19 cellular contexts compared by ENCODE assay signal in genomic region chr7:133919810-133920209, GRCh38.
DNase-seq lines count a peak whose midpoint lies in the region; ATAC-seq, FAIRE-seq and TF ChIP-seq lines count a peak whose summit lies in the region.
"Had no signal": no experiment of that assay in that cellular context is flagged by ENCODE, and none has a peak within 500 bp of the region (broad histone marks: within the 10 kb centered on the region; RNA-seq: fewer than 3 reads in every experiment).

No MANE protein-coding gene starts in this region.

- no peak for TF ChIP-seq POLR2A in HepG2 (IDR thresholded peaks at IDR 0.05; ENCODE audit: insufficient read depth in 1 of 2, low read depth in 2 of 2, low read length in 2 of 2)
- TF ChIP-seq POLR2A in right lobe of liver (IDR thresholded peaks at IDR 0.05) = no peak
- no peak for TF ChIP-seq POLR2A in GM12892 (IDR thresholded peaks at IDR 0.05; ENCODE audit: low read depth, low read length)

- H4K12ac ChIP-seq in trophoblast cell (ENCODE audit: low read depth, low read length) = no peak overlapping the region

- H3K79me2 ChIP-seq in HepG2 (ENCODE audit: insufficient read depth, low read length) (no peaks in the 10 kb centered on the region), trophoblast cell (ENCODE audit: control insufficient read depth, insufficient read depth, low read length, poor library complexity) (no peaks in the 10 kb centered on the region)

- ATAC-seq in HepG2 (no peak), right lobe of liver (no peak)
- ATAC-seq: A549, GM12878, GM23338 had no signal

- H2AK5ac ChIP-seq in trophoblast cell (ENCODE audit: low read length) = no peak overlapping the region

- BruUV-seq in HepG2 (replicated peaks; lab: Mats Ljungman, UMichigan) = no TSS peak

- H3K27ac ChIP-seq in HepG2 (ENCODE audit: extremely low read length, insufficient read depth, low read length) (no peak overlapping the region), right lobe of liver (no peak overlapping the region), trophoblast cell (ENCODE audit: low read depth, low read length) (no peak overlapping the region)
- H3K27ac ChIP-seq: 22Rv1, A549, BLaER1 had no signal

- peaks cover 12% of the 10 kb centered on the region for H3K9me3 ChIP-seq in HepG2 (ENCODE audit: low read length)
- no peaks in the 10 kb centered on the region for H3K9me3 ChIP-seq in right lobe of liver
- H3K9me3 ChIP-seq in trophoblast cell (ENCODE audit: insufficient read depth, low read depth, low read length) = no peaks in the 10 kb centered on the region

- H2BK5ac ChIP-seq in trophoblast cell (ENCODE audit: low read depth, low read length, poor library complexity) = no peak overlapping the region

- H3K4me3 ChIP-seq in HepG2 (replicated peaks in 1 of 3; ENCODE audit: insufficient read depth in 1 of 3, low read depth in 2 of 3, low read length in 3 of 3) (no peak overlapping the region), right lobe of liver (no peak overlapping the region), choroid plexus epithelial cell (ENCODE audit: low read depth, low read length) (no peak overlapping the region), trophoblast cell (ENCODE audit: low read depth, low read length) (no peak overlapping the region)
- H3K4me3 ChIP-seq: A549, BLaER1, GM12878, GM23338 had no signal

- H3K9ac ChIP-seq in HepG2 (ENCODE audit: insufficient read depth, low read depth, low read length) (no peak overlapping the region), trophoblast cell (ENCODE audit: low read length) (no peak overlapping the region)
- H3K9ac ChIP-seq: BLaER1 had no signal

- TF ChIP-seq RAD21 in HepG2 (CRISPR knock-in tag; IDR thresholded peaks at IDR 0.05) = no peak

- H3K36me3 ChIP-seq in HepG2 (replicated peaks in 1 of 2; ENCODE audit: control insufficient read depth in 1 of 2, insufficient read depth in 2 of 2, low read length in 2 of 2) (no peaks in the 10 kb centered on the region), right lobe of liver (peaks cover 0 to 2% (median 0%) of the 10 kb centered on the region in 4 donors), trophoblast cell (ENCODE audit: control insufficient read depth in 1 of 2, insufficient read depth in 2 of 2, low read length in 2 of 2) (no peaks in the 10 kb centered on the region)

- H3K4me1 ChIP-seq in HepG2 (ENCODE audit: insufficient read depth, low read length) (no peaks in the 10 kb centered on the region), right lobe of liver (no peaks in the 10 kb centered on the region), trophoblast cell (ENCODE audit: control insufficient read depth in 1 of 2, insufficient read depth in 2 of 2, low read length in 2 of 2) (no peaks in the 10 kb centered on the region)
- H3K4me1 ChIP-seq: A549, BLaER1 had no signal

- no peak overlapping the region for H4K8ac ChIP-seq in trophoblast cell (ENCODE audit: low read depth, low read length)

- TF ChIP-seq CTCF in HepG2 (CRISPR knock-in tag; IDR thresholded peaks at IDR 0.05) (no peak), right lobe of liver (IDR thresholded peaks at IDR 0.05) (no peak), choroid plexus epithelial cell (conservative IDR thresholded peaks at IDR 0.05; ENCODE audit: low read depth, low read length) (no peak)

- H3K79me1 ChIP-seq in trophoblast cell (ENCODE audit: low read length) = no peaks in the 10 kb centered on the region

- H3K4me2 ChIP-seq in HepG2 (ENCODE audit: low read depth, low read length) (no peak overlapping the region), trophoblast cell (ENCODE audit: low read length) (no peak overlapping the region)
- H3K4me2 ChIP-seq: A549, BLaER1, GM23338 had no signal

- FAIRE-seq in HepG2 (lab: Jason Lieb, UNC) (no peak), GM12892 (lab: Jason Lieb, UNC) (no peak)
- FAIRE-seq: A549, GM12878, H54, HTR-8/SVneo had no signal

- H2BK120ac ChIP-seq in trophoblast cell (ENCODE audit: insufficient read depth, low read length, poor library complexity) = no peak overlapping the region

- CTCF ChIA-PET in HepG2 (lab: Yijun Ruan, JAX; ENCODE audit: low intra/inter-chr PET ratio, low total read pairs) = no interaction called here

- H3K14ac ChIP-seq in trophoblast cell (ENCODE audit: low read length) = no peak overlapping the region

- H4K91ac ChIP-seq in trophoblast cell (ENCODE audit: low read depth, low read length) = no peak overlapping the region

- no peak overlapping the region for H3K4ac ChIP-seq in trophoblast cell (ENCODE audit: low read depth, low read length)

- in situ Hi-C loops in HepG2 (cut with HindIII; ENCODE audit: extremely low pct_ligation_motif_present, low pct_unique_long_range_greater_than_20kb) = no loop called here

- H2BK12ac ChIP-seq in trophoblast cell (ENCODE audit: low read length) = no peak overlapping the region

- intact Hi-C loops in HepG2 (cut with micrococcal nuclease; ENCODE audit: unreplicated experiment) = no loop called here
- intact Hi-C loops in right lobe of liver (cut with DNase I) = no loop called here

- H3K27me3 ChIP-seq in HepG2 (ENCODE audit: control insufficient read depth in 1 of 2, insufficient read depth in 2 of 2, low read length in 2 of 2) (no peaks in the 10 kb centered on the region), right lobe of liver (no peaks in the 10 kb centered on the region), trophoblast cell (ENCODE audit: insufficient read depth, low read length) (no peaks in the 10 kb centered on the region)
- H3K27me3 ChIP-seq: BLaER1 had no signal

- no peaks in the 10 kb centered on the region for H4K20me1 ChIP-seq in HepG2 (ENCODE audit: insufficient read depth, low read length)
- H4K20me1 ChIP-seq: BLaER1 had no signal

- POLR2A ChIA-PET in HepG2 (lab: Yijun Ruan, JAX) = no interaction called here

- TF ChIP-seq EP300 in HepG2 (IDR thresholded peaks at IDR 0.05; ENCODE audit: low read depth in 2 of 2, low read length in 2 of 2) = no peak
- TF ChIP-seq EP300 in HepG2 (CRISPR knock-in tag; IDR thresholded peaks at IDR 0.05; ENCODE audit: borderline replicate concordance) = no peak

- no peak overlapping the region for H2AFZ ChIP-seq in HepG2 (ENCODE audit: low read length)
- no peak overlapping the region for H2AFZ ChIP-seq in trophoblast cell (ENCODE audit: insufficient read depth, low read length, poor library complexity)
- H2AFZ ChIP-seq: GM23338 had no signal

- H3K18ac ChIP-seq in trophoblast cell (ENCODE audit: low read length) = no peak overlapping the region

- no peak overlapping the region for H3K23ac ChIP-seq in trophoblast cell (ENCODE audit: low read length)

- DNase-seq in HepG2 (ENCODE audit: low spot score) (no peak), right lobe of liver (no peak), choroid plexus epithelial cell (ENCODE audit: low read depth) (peak; percentile 8), fibroblast of peridontal ligament (ENCODE audit: extremely low read depth) (peak; percentile 14), trophoblast cell (peak; percentile 18 to 81), NCI-H2171 (lab: John Stamatoyannopoulos, UW) (no peak), RKO (ENCODE audit: low spot score) (no peak), GM12892 (ENCODE audit: insufficient read length) (no peak)
- DNase-seq: CD4-positive, alpha-beta memory T cell; DMS79 treated with DMSO at 0.1 percent for 48 hours; EL; HCEC 1CT had no signal

TF ChIP-seq in HepG2, 621 proteins besides CTCF, POLR2A, EP300 and RAD21:
- no peak for TF ChIP-seq EED (CRISPR knock-in tag; IDR thresholded peaks at IDR 0.05)
- TF ChIP-seq ATF6 (CRISPR knock-in tag; conservative IDR thresholded peaks at IDR 0.05) = no peak
- TF ChIP-seq ZNF7 (CRISPR knock-in tag; IDR thresholded peaks at IDR 0.05) = peak; percentile 71
TF ChIP-seq in HepG2: peak in this region for 1.

Comparison
In these comparisons a context has a peak if more than half of its experiments do, and no peak if none do; other contexts are left out.
1. DNase-seq: peak in choroid plexus epithelial cell (single experiment), fibroblast of peridontal ligament (single experiment) and trophoblast cell (2 of 2); none in HepG2 (single experiment), right lobe of liver (0 of 3), NCI-H2171 (single experiment), RKO (single experiment) and GM12892 (single experiment).